Comparison of ENCODE assay signal across 8 cellular contexts in the genomic region with DNA sequence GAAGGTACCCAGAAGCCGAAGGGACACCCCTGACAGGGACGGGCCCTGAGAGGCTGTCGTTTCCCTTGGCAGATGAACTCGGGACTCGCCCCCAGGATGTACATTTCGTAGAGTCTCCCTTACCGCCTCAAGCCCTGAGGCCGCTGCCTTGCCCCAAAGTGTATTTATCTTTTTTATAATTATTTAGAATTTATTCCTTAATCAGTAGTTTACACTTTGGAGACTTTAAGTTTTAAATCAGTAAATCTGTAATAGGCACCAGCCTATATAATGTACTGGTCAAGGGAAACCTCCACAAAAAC. TPM values are rescaled to one million over a fixed set of nuclear protein-coding genes. Genes with fewer than 3 reads are reported as not detected.
DNase-seq lines count a peak whose midpoint lies in the region; ATAC-seq, FAIRE-seq and TF ChIP-seq lines count a peak whose summit lies in the region.

No MANE protein-coding gene starts in this region.

- CTCF ChIA-PET in A549 (lab: Yijun Ruan, JAX): no interaction called here

- H3K9ac ChIP-seq in skeletal muscle satellite cell (ENCODE audit: low read depth, low read length): peak overlapping the region; percentile 88

- TF ChIP-seq POLR2A in A549 (IDR thresholded peaks at IDR 0.05; ENCODE audit: low read length) (no peak), gastroesophageal sphincter (IDR thresholded peaks at IDR 0.05) (no peak)

- POLR2A ChIA-PET in A549 (lab: Yijun Ruan, JAX): interaction anchor here (1.4 to 1.7 kb wide), 3 partner anchors 51 to 165 kb away, joined by 5 to 14 read pairs (median 7); no protein-coding TSS in a partner anchor

- peak; percentile 55 to 62; a peak in 5 of 6 replicates for ATAC-seq in A549
- ATAC-seq in GM18873 (IDR thresholded peaks at IDR 0.05; ENCODE audit: low FRiP score, unreplicated experiment): peak; percentile 27
- peak; percentile 42 for ATAC-seq in HG03095 (IDR thresholded peaks at IDR 0.05; ENCODE audit: unreplicated experiment)
- no peak for ATAC-seq in gastroesophageal sphincter

- H3K4me3 ChIP-seq in A549 (peak overlapping the region; percentile 67), SJSA1 (peak overlapping the region; percentile 70), gastroesophageal sphincter (peak overlapping the region; percentile 59 to 76), skeletal muscle satellite cell (ENCODE audit: low read length) (peak overlapping the region; percentile 83)

- DNase-seq in A549 (ENCODE audit: low read depth in 1 of 2, low spot score in 1 of 2) (peak in 1 of 2 experiments; percentile 33), SJSA1 (ENCODE audit: low read depth in 1 of 2, low spot score in 2 of 2) (no peak)
- DNase-seq in activated effector memory CD4-positive, alpha-beta T cell treated with Interleukin-2 at 50 U/mL for 16 hours: no peak
- no peak for DNase-seq in activated effector memory CD4-positive, alpha-beta T cell treated with anti-CD3 and anti-CD28 coated beads, Interleukin-2, amount 50 U/mL, for 16 hours

- TF ChIP-seq CTCF in A549 (IDR thresholded peaks at IDR 0.05) (no peak), gastroesophageal sphincter (IDR thresholded peaks at IDR 0.05) (no peak)

- peaks cover 7% of the 10 kb centered on the region for H3K36me3 ChIP-seq in SJSA1
- H3K36me3 ChIP-seq in gastroesophageal sphincter: peaks cover 0 to 3% of the 10 kb centered on the region in 2 donors
- H3K36me3 ChIP-seq in skeletal muscle satellite cell (ENCODE audit: insufficient read depth, low read length): peaks cover 2% of the 10 kb centered on the region

- H3K4me1 ChIP-seq in A549 (peaks cover 46% of the 10 kb centered on the region), SJSA1 (replicated peaks) (peaks cover 24% of the 10 kb centered on the region), gastroesophageal sphincter (peaks cover 6 to 30% (median 6%) of the 10 kb centered on the region in 3 donors), skeletal muscle satellite cell (ENCODE audit: control insufficient read depth, insufficient read depth, low read length) (peaks cover 18% of the 10 kb centered on the region)

- no peaks in the 10 kb centered on the region for H3K9me3 ChIP-seq in A549
- H3K9me3 ChIP-seq in SJSA1 (replicated peaks): no peaks in the 10 kb centered on the region
- no peaks in the 10 kb centered on the region for H3K9me3 ChIP-seq in gastroesophageal sphincter
- H3K9me3 ChIP-seq in skeletal muscle satellite cell (replicated peaks; ENCODE audit: low read length): no peaks in the 10 kb centered on the region

- peak overlapping the region; percentile 79 for H3K4me2 ChIP-seq in A549
- peak overlapping the region; percentile 88 for H3K4me2 ChIP-seq in skeletal muscle satellite cell (ENCODE audit: low read length)

- no peak for TF ChIP-seq RAD21 in A549 (conservative IDR thresholded peaks at IDR 0.05 in 1 of 2, IDR thresholded peaks at IDR 0.05 in 1 of 2)

- H3K27ac ChIP-seq in A549 (peak overlapping the region; percentile 94 to 98), SJSA1 (peak overlapping the region; percentile 75), gastroesophageal sphincter (peak overlapping the region; percentile 78 to 98 (median 92))

- H3K27me3 ChIP-seq in SJSA1 (replicated peaks): no peaks in the 10 kb centered on the region
- no peaks in the 10 kb centered on the region for H3K27me3 ChIP-seq in gastroesophageal sphincter
- H3K27me3 ChIP-seq in skeletal muscle satellite cell (ENCODE audit: control insufficient read depth, insufficient read depth, low read length): no peaks in the 10 kb centered on the region

- under 1% methylated on average over 8 of the region's 8 CpGs for WGBS in A549 (ENCODE audit: missing lambda C conversion rate)
- 13% methylated on average over 7 of the region's 8 CpGs; no CpG with 5 or more reads in 1 of the 2 donors for WGBS in gastroesophageal sphincter (ENCODE audit: low coverage in 1 of 2), 2 donors

- no peak for FAIRE-seq in A549 (lab: Jason Lieb, UNC)

- no peak for TF ChIP-seq EP300 in A549 (IDR thresholded peaks at IDR 0.05)
- TF ChIP-seq EP300 in gastroesophageal sphincter (IDR thresholded peaks at IDR 0.05): no peak

TF ChIP-seq in A549, 52 proteins besides CTCF, POLR2A, EP300 and RAD21:
- no peak for TF ChIP-seq HDAC2 (IDR thresholded peaks at IDR 0.05)
- no peak for TF ChIP-seq ZFP36 (IDR thresholded peaks at IDR 0.05; ENCODE audit: borderline replicate concordance, partially characterized antibody)
- no peak for TF ChIP-seq MAZ (IDR thresholded peaks at IDR 0.05; ENCODE audit: borderline replicate concordance, low read depth, low read length)
- no peak for TF ChIP-seq PHF8 (IDR thresholded peaks at IDR 0.05; ENCODE audit: borderline replicate concordance, low read depth)

RNA-seq across cellular contexts. Expression of gene VRK2, which starts 0.7 kb away (rescaled TPM):
- polyA plus RNA-seq in A549 (2011; rRNA removed) (66.2 and 80.9 TPM in 2 replicates), A549 (2017; fragmentation: RNase III; extraction: RNeasy Plus Mini Kit Qiagen cat#74134 plus additional on column Dnase treatment) (19.4 to 30.4 TPM (median 24.2 TPM) in 3 replicates)
- 17.4 and 18.0 TPM in 2 replicates for polyA plus RNA-seq in A549 (2012; cell fraction: cytosol; rRNA removed)
- 5.3 and 7.7 TPM in 2 replicates for polyA plus RNA-seq in A549 (2012; cell fraction: nucleus; rRNA removed)
- 22.8 and 30.4 TPM in 2 replicates for polyA minus RNA-seq in A549 (2011; rRNA and poly(A)+ RNA removed)
- 28.1 and 39.1 TPM in 2 replicates for total RNA-seq in SJSA1 (2014; rRNA removed; shearing (Covaris generic))
- 10 to 100 TPM; 27.5 to 34.4 (median 29.1) TPM for total RNA-seq in gastroesophageal sphincter
- 26.6 and 31.9 TPM in 2 replicates for total RNA-seq in skeletal muscle satellite cell (2012; rRNA removed)
